25 cellular contexts compared by ENCODE assay signal in genomic region chr4:132709024-132709423, GRCh38.
DNase-seq lines count a peak whose midpoint lies in the region; ATAC-seq and TF ChIP-seq lines count a peak whose summit lies in the region.
"Had no signal": no experiment of that assay in that cellular context is flagged by ENCODE, and none has a peak within 500 bp of the region (broad histone marks: within the 10 kb centered on the region; RNA-seq: fewer than 3 reads in every experiment).

No MANE protein-coding gene starts in this region.

- H3K4me3 ChIP-seq in MM.1S (ENCODE audit: low read length) (no peak overlapping the region), adipocyte (ENCODE audit: low read length) (no peak overlapping the region), stomach (no peak overlapping the region)
- H3K4me3 ChIP-seq: BLaER1 treated with 17β-estradiol and CSF1 and Interleukin-3, amounts not matched to agents 10 nM and 100 nM; K562 had no signal

- H3K79me2 ChIP-seq in MM.1S (ENCODE audit: low read length), result no peaks in the 10 kb centered on the region

- no peak for ATAC-seq in HG02588 (IDR thresholded peaks at IDR 0.05; ENCODE audit: unreplicated experiment)
- ATAC-seq: HepG2, K562 had no signal

- 0 out of 2 replicates have a peak overlapping the region, but pooled peaks have one; percentile 8 for H2AFZ ChIP-seq in MM.1S (ENCODE audit: low read length)

- H3K27me3 ChIP-seq in MM.1S (replicated peaks; ENCODE audit: insufficient read depth, low read length) (no peaks in the 10 kb centered on the region), adipocyte (replicated peaks; ENCODE audit: control insufficient read depth, insufficient read depth, low read length) (no peaks in the 10 kb centered on the region), stomach (no peaks in the 10 kb centered on the region)
- H3K27me3 ChIP-seq: BLaER1 treated with 17β-estradiol and CSF1 and Interleukin-3, amounts not matched to agents 10 nM and 100 nM had no signal

- TF ChIP-seq CTCF in MM.1S (IDR thresholded peaks at IDR 0.05; ENCODE audit: low read length) (no peak), stomach (IDR thresholded peaks at IDR 0.05) (no peak)

- no peaks in the 10 kb centered on the region for H3K9me2 ChIP-seq in MM.1S (replicated peaks; ENCODE audit: insufficient read depth, low read length)

- no peak overlapping the region for H3K4me2 ChIP-seq in MM.1S (ENCODE audit: low read depth, low read length)
- H3K4me2 ChIP-seq: BLaER1 treated with 17β-estradiol and CSF1 and Interleukin-3, amounts not matched to agents 10 nM and 100 nM had no signal

- H3K27ac ChIP-seq in MM.1S (ENCODE audit: low read length) (no peak overlapping the region), stomach (no peak overlapping the region)
- H3K27ac ChIP-seq: BLaER1 treated with 17β-estradiol and CSF1 and Interleukin-3, amounts not matched to agents 10 nM and 100 nM had no signal

- H4K20me1 ChIP-seq in MM.1S (ENCODE audit: insufficient read depth, low read length), result no peaks in the 10 kb centered on the region
- H4K20me1 ChIP-seq: BLaER1 treated with 17β-estradiol and CSF1 and Interleukin-3, amounts not matched to agents 10 nM and 100 nM had no signal

- H3K4me1 ChIP-seq in MM.1S (ENCODE audit: low read length) (no peaks in the 10 kb centered on the region), adipocyte (ENCODE audit: control insufficient read depth, insufficient read depth, low read length) (no peaks in the 10 kb centered on the region), stomach (no peaks in the 10 kb centered on the region)
- H3K4me1 ChIP-seq: BLaER1 treated with 17β-estradiol and CSF1 and Interleukin-3, amounts not matched to agents 10 nM and 100 nM; Caco-2 had no signal

- H3K9me3 ChIP-seq in MM.1S (replicated peaks; ENCODE audit: insufficient read depth, low read length) (no peaks in the 10 kb centered on the region), adipocyte (ENCODE audit: control insufficient read depth, low read length) (no peaks in the 10 kb centered on the region), stomach (no peaks in the 10 kb centered on the region)
- H3K9me3 ChIP-seq: BLaER1 treated with 17β-estradiol and CSF1 and Interleukin-3, amounts not matched to agents 10 nM and 100 nM; Caco-2 had no signal

- DNase-seq in ELR (ENCODE audit: low read depth) (peak; percentile 47), MM.1S (peak; percentile 35), adipocyte (ENCODE audit: low read depth) (peak; percentile 6), iris pigment epithelial cell (ENCODE audit: low read depth) (peak; percentile 1), dedifferentiated amniotic fluid mesenchymal stem cell (ENCODE audit: extremely low spot score) (no peak), stomach (no peak)
- DNase-seq: Caco-2; CD4-positive, alpha-beta memory T cell; DMS 273 treated with DMSO at 0.1 percent for 48 hours; GDM1; H7; MV-4-11; NCI-H1105 treated with DMSO at 0.1 percent for 48 hours; NCI-H1694; NCI-H2081; NCI-H2171; NCI-H345; NCI-H524; NCI-H774; RPMI8226; SHP77 had no signal

- WGBS in stomach, 5 donors, result 23 to 45% (median 29%) methylated on average over 1 of the region's 1 CpG

- H3K9ac ChIP-seq in MM.1S (ENCODE audit: low read length) (no peak overlapping the region), adipocyte (ENCODE audit: low read length) (no peak overlapping the region)
- H3K9ac ChIP-seq: BLaER1 treated with 17β-estradiol and CSF1 and Interleukin-3, amounts not matched to agents 10 nM and 100 nM had no signal

- no peak for TF ChIP-seq EP300 in stomach (IDR thresholded peaks at IDR 0.05)

- no peaks in the 10 kb centered on the region for H3F3A ChIP-seq in MM.1S (ENCODE audit: insufficient read depth, low read length)

- intact Hi-C loops in stomach (cut with DNase I; ENCODE audit: low total_unique reads), result no loop called here

- no peaks in the 10 kb centered on the region for H3K36me3 ChIP-seq in MM.1S (replicated peaks; ENCODE audit: insufficient read depth, low read length)
- no peaks in the 10 kb centered on the region for H3K36me3 ChIP-seq in adipocyte (ENCODE audit: control insufficient read depth, insufficient read depth, low read length, severe bottlenecking)
- no peaks in the 10 kb centered on the region for H3K36me3 ChIP-seq in stomach
- H3K36me3 ChIP-seq: BLaER1 treated with 17β-estradiol and CSF1 and Interleukin-3, amounts not matched to agents 10 nM and 100 nM had no signal

- TF ChIP-seq POLR2A in stomach (IDR thresholded peaks at IDR 0.05), result no peak

Comparison
In these comparisons a context has a peak if more than half of its experiments do, and no peak if none do; other contexts are left out.
1. DNase-seq: peak in ELR (single experiment), MM.1S (single experiment), adipocyte (single experiment) and iris pigment epithelial cell (single experiment); none in dedifferentiated amniotic fluid mesenchymal stem cell (single experiment) and stomach (single experiment).